In genomic region chr15:51969728-51970127, GRCh38 we compare ENCODE assay signal across 1 cellular context.
TF ChIP-seq lines count a peak whose summit lies in the region.

No MANE protein-coding gene starts in this region.

TF ChIP-seq in GM23338, 12 proteins besides CTCF, POLR2A, EP300 and RAD21 (continued from another document):
- TF ChIP-seq REST (IDR thresholded peaks at IDR 0.05; ENCODE audit: unreplicated experiment) (no peak), STAT1 (IDR thresholded peaks at IDR 0.05; ENCODE audit: unreplicated experiment) (no peak), EZH2phosphoT487 (IDR thresholded peaks at IDR 0.05; ENCODE audit: unreplicated experiment) (no peak), ZNF331 (CRISPR knock-in tag; IDR thresholded peaks at IDR 0.05; ENCODE audit: low read depth) (no peak), NANOG (IDR thresholded peaks at IDR 0.05; ENCODE audit: borderline replicate concordance) (no peak), CREB1 (CRISPR knock-in tag; IDR thresholded peaks at IDR 0.05; ENCODE audit: low read depth) (no peak), ETS1 (IDR thresholded peaks at IDR 0.05) (no peak), EZH2 (IDR thresholded peaks at IDR 0.05; ENCODE audit: low read depth, unreplicated experiment) (no peak), POLR2AphosphoS5 (IDR thresholded peaks at IDR 0.05; ENCODE audit: low read depth) (no peak), ZNF114 (CRISPR knock-in tag; IDR thresholded peaks at IDR 0.05) (no peak), JUNB (IDR thresholded peaks at IDR 0.05; ENCODE audit: unreplicated experiment) (no peak)
